In genomic region chr11:118028626-118029025, GRCh38 we compare ENCODE assay signal across 35 cellular contexts. TPM values are rescaled to one million over a fixed set of nuclear protein-coding genes. Genes with fewer than 3 reads are reported as not detected.
"Had no signal": no experiment of that assay in that cellular context is flagged by ENCODE, and none has a peak within 500 bp of the region (broad histone marks: within the 10 kb centered on the region; RNA-seq: fewer than 3 reads in every experiment).

No MANE protein-coding gene starts in this region.

- H3K9me3 ChIP-seq: mucosa of descending colon, right atrium auricular region, testis had no signal

- H3K36me3 Mint-ChIP-seq: natural killer cell treated with Interleukin-12 subunit alpha and Interleukin-12 subunit beta and Interleukin-15 and Interleukin-18, amount 100 ng/mL, for 72 hours had no signal

- H3K4me3 Mint-ChIP-seq: activated CD4-positive, alpha-beta T cell treated with anti-CD3 and anti-CD28 coated beads, Interleukin-2, amount 10 ng/mL, durations not matched to agents 7 days and 5 days; activated naive CD8-positive, alpha-beta T cell treated with anti-CD3 and anti-CD28 coated beads, Interleukin-2, amount 10 ng/mL, durations not matched to agents 7 days and 5 days; natural killer cell treated with Interleukin-12 subunit alpha and Interleukin-12 subunit beta and Interleukin-15 and Interleukin-18, amount 100 ng/mL, for 72 hours had no signal

- H3K36me3 ChIP-seq: brain microvascular endothelial cell, gastroesophageal sphincter, right atrium auricular region had no signal

- H3K4me1 ChIP-seq: gastroesophageal sphincter, right atrium auricular region, testis had no signal

- ATAC-seq: gastroesophageal sphincter; left cardiac atrium; left ventricle myocardium superior; mucosa of descending colon; natural killer cell treated with Interleukin-12 subunit alpha and Interleukin-12 subunit beta and Interleukin-15 and Interleukin-18, amount 100 ng/mL, for 72 hours had no signal

- H3K27ac ChIP-seq: brain microvascular endothelial cell, gastroesophageal sphincter, right atrium auricular region, testis had no signal

- H3K4me2 ChIP-seq: smooth muscle cell had no signal

- H3K4me3 ChIP-seq: gastroesophageal sphincter, mucosa of descending colon, right atrium auricular region, smooth muscle cell, testis had no signal

- DNase-seq: activated CD4-positive, alpha-beta T cell treated with anti-CD3 and anti-CD28 coated beads, Interleukin-2, amount 10 ng/mL, durations not matched to agents 7 days and 5 days; activated CD4-positive, CD25-positive, alpha-beta regulatory T cell treated with anti-CD3 and anti-CD28 coated beads, Interleukin-2, amount 50 U/mL, for 72 hours; activated effector memory CD4-positive, alpha-beta T cell treated with Interleukin-2 at 50 U/mL for 16 hours; activated naive CD4-positive, alpha-beta T cell treated with Interleukin-2 at 50 U/mL for 16 hours; activated naive CD8-positive, alpha-beta T cell treated with anti-CD3 and anti-CD28 coated beads, Interleukin-2, amount 10 ng/mL, durations not matched to agents 7 days and 5 days; amniotic stem cell; brain microvascular endothelial cell; cortex of kidney; head of caudate nucleus; hippocampal formation; left cardiac atrium; left ventricle myocardium superior; mucosa of descending colon; stimulated activated CD4-positive, alpha-beta T cell treated with anti-CD3 and anti-CD28 coated beads, Interleukin-1b, Interleukin-23, amount 100 ng/mL, for 48 hours; stimulated activated CD4-positive, alpha-beta T cell treated with anti-CD3 and anti-CD28 coated beads, Interleukin-4, amount 100 ng/mL, for 4 hours; stimulated activated CD8-positive, alpha-beta memory T cell treated with anti-CD3 and anti-CD28 coated beads, Interleukin-4, amount 100 ng/mL, for 48 hours; T-helper 1 cell; T1000; testis; trophoblast cell had no signal

- H3K27me3 Mint-ChIP-seq: activated CD4-positive, alpha-beta T cell treated with anti-CD3 and anti-CD28 coated beads, Interleukin-2, amount 10 ng/mL, durations not matched to agents 7 days and 5 days; activated naive CD8-positive, alpha-beta T cell treated with anti-CD3 and anti-CD28 coated beads, Interleukin-2, amount 10 ng/mL, durations not matched to agents 7 days and 5 days; natural killer cell treated with Interleukin-12 subunit alpha and Interleukin-12 subunit beta and Interleukin-15 and Interleukin-18, amount 100 ng/mL, for 72 hours had no signal

- H3K27me3 ChIP-seq: brain microvascular endothelial cell, right atrium auricular region, testis had no signal

- H3K27ac Mint-ChIP-seq: activated CD4-positive, alpha-beta T cell treated with anti-CD3 and anti-CD28 coated beads, Interleukin-2, amount 10 ng/mL, durations not matched to agents 7 days and 5 days; activated naive CD8-positive, alpha-beta T cell treated with anti-CD3 and anti-CD28 coated beads, Interleukin-2, amount 10 ng/mL, durations not matched to agents 7 days and 5 days had no signal

RNA-seq across cellular contexts. Expression of gene IL10RA, which starts 42.4 kb away (rescaled TPM):
- total RNA-seq: endothelial cell of umbilical vein, fibroblast of villous mesenchyme, lung microvascular endothelial cell, myocyte had no signal

RNA-seq across cellular contexts. Expression of gene TMPRSS4, which starts 48.3 kb away (rescaled TPM):
- total RNA-seq: activated CD4-positive, alpha-beta T cell treated with anti-CD3 and anti-CD28 coated beads, Interleukin-2, amount 10 ng/mL, durations not matched to agents 7 days and 5 days; astrocyte; chondrocyte; endothelial cell of umbilical vein; fibroblast of lung; fibroblast of villous mesenchyme; left cardiac atrium; left ventricle myocardium superior; lung microvascular endothelial cell; mesenteric fat pad; myocyte; omental fat pad; pulmonary artery endothelial cell; right atrium auricular region had no signal

RNA-seq across cellular contexts. Expression of gene SMIM35, which starts 58.1 kb away (rescaled TPM):
- total RNA-seq: astrocyte; cardiac septum; chondrocyte; endothelial cell of umbilical vein; fibroblast of lung; fibroblast of villous mesenchyme; left cardiac atrium; left ventricle myocardium superior; lung microvascular endothelial cell; mesenteric fat pad; mucosa of descending colon; myocyte; natural killer cell treated with Interleukin-12 subunit alpha and Interleukin-12 subunit beta and Interleukin-15 and Interleukin-18, amount 100 ng/mL, for 72 hours; pulmonary artery endothelial cell; right atrium auricular region; smooth muscle cell had no signal
